In genomic region chr3:85708325-85708724, GRCh38 we compare ENCODE assay signal across 3 cellular contexts.
A peak's percentile ranks its signal among the peaks of the same experiment; 100 is the strongest.
TF ChIP-seq lines count a peak whose summit lies in the region.
"Not testable (repeated sequence)": the region's sequence is repeated elsewhere in the genome, so short reads cannot be mapped to it uniquely, and the experiment has no call there.

No MANE protein-coding gene starts in this region.

TF ChIP-seq in GM23338, 12 proteins besides CTCF, POLR2A, EP300 and RAD21:
- TF ChIP-seq NANOG (IDR thresholded peaks at IDR 0.05; ENCODE audit: borderline replicate concordance): peak; percentile 32; the same call in 1 of the 2 replicates

TF ChIP-seq in H1, 55 proteins besides CTCF, POLR2A, EP300 and RAD21:
- peak; percentile 68; the same call in 1 of the 2 replicates for TF ChIP-seq CEBPB (IDR thresholded peaks at IDR 0.05; ENCODE audit: low read depth, low read length)

TF ChIP-seq in HepG2, 621 proteins besides CTCF, POLR2A, EP300 and RAD21:
- TF ChIP-seq FOXP1 (IDR thresholded peaks at IDR 0.05): not testable (repeated sequence)
- TF ChIP-seq FOXP1 (CRISPR knock-in tag; IDR thresholded peaks at IDR 0.05): peak; percentile 49
- 0 out of 2 replicates have a peak, but pooled peaks have one; percentile 6 for TF ChIP-seq FOXA3 (CRISPR knock-in tag; IDR thresholded peaks at IDR 0.05)
TF ChIP-seq in HepG2: peak in this region for 2; not testable (repeated sequence) for 619.
